18 cellular contexts compared by ENCODE assay signal in the genomic region with DNA sequence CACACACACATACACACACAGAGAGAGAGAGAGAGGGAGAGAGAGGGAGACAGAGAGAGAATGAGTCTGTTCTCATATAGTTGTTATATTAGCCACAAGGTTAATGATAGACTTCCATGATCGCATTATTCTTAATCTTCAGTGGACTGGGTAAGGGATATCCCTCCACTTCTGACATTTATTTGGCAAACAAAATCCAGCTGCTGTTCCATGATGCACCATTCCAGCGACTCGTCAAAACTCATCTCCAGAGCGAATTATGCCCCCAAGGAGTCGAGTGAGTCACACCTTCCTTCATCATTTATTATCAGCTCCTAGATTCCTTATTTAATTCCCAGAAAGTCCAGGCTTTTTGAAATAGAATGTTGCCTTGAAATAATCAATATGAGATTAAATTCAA.
"Had no signal": no experiment of that assay in that cellular context is flagged by ENCODE, and none has a peak within 500 bp of the region (broad histone marks: within the 10 kb centered on the region; RNA-seq: fewer than 3 reads in every experiment).

No MANE protein-coding gene starts in this region.

- H3K27ac ChIP-seq: breast epithelium, colonic mucosa, dorsolateral prefrontal cortex, esophagus squamous epithelium, left lung, prostate gland, thoracic aorta had no signal

- ATAC-seq: activated T-helper 17 cell treated with anti-CD3 and anti-CD28 coated beads, Interleukin-2, amount 50 U/mL, for 72 hours; effector memory CD8-positive, alpha-beta T cell; left lung; natural killer cell had no signal

- H3K4me3 ChIP-seq: breast epithelium, colonic mucosa, dorsolateral prefrontal cortex, esophagus squamous epithelium, left lung, lung, prostate gland, thoracic aorta had no signal

- H3K9me3 ChIP-seq: breast epithelium, colonic mucosa, esophagus squamous epithelium, left lung, prostate gland, thoracic aorta had no signal

- DNase-seq: activated CD4-positive, alpha-beta T cell treated with anti-CD3 and anti-CD28 coated beads for 1 hour; activated naive CD8-positive, alpha-beta T cell treated with anti-CD3 and anti-CD28 coated beads for 36 hours; activated T-cell treated with anti-CD3 and anti-CD28 coated beads, Interleukin-2, amount 50 U/mL, for 24 hours; amniotic stem cell; colonic mucosa; dorsolateral prefrontal cortex; effector memory CD8-positive, alpha-beta T cell; esophagus squamous epithelium; left lung; natural killer cell; stimulated activated CD4-positive, alpha-beta T cell treated with anti-CD3 and anti-CD28 coated beads, Interleukin-2, amount 100 ng/mL, for 48 hours; stimulated activated CD8-positive, alpha-beta memory T cell treated with anti-CD3 and anti-CD28 coated beads, Interleukin-4, amount 100 ng/mL, for 48 hours; stimulated activated naive CD4-positive, alpha-beta T cell treated with Interleukin-2 at 50 U/mL for 16 hours had no signal

- H3K4me1 ChIP-seq: breast epithelium, colonic mucosa, esophagus squamous epithelium, left lung, prostate gland had no signal

- H3K36me3 ChIP-seq: breast epithelium, colonic mucosa, esophagus squamous epithelium, left lung, prostate gland, thoracic aorta had no signal

- H3K27me3 ChIP-seq: breast epithelium, colonic mucosa, esophagus squamous epithelium, left lung had no signal
